8 cellular contexts compared by ENCODE assay signal in the genomic region with DNA sequence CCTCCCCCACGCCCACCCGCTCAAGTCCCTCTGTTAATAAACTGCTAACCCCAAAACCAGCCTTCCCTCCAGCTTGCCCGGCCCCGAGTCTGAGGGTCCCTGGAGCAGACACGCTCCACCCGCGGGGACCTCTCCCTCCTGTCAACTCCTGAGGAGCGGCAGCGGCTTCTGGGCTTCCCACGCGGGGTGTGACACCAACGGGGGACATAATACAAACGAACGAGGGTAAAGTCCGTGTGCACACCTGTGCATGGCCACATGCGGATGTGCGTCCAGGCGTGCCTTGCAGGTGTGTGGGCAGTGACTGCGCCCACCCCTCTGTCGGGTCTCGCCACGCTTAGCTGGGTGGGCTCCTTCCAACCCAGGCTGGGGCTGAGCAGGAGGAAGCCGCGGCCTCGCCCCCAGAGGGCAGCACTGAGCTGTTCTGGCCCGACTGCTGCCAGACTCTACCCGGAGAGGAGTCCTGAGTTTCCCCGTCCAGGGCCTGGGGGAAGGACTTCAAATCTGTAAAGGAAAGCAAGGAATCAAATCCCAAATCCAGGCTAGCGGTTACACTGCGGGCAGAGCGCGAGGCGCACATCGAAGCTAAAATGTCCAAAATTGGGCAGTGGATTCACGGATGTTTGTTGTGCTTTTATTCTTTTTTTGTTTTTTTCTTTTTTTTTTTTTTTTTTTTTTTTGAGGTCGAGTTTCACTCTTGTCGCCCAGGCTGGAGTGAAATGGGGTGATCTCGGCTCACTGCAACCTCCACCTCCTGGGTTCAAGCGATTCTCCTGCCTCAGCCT. TPM values are rescaled to one million over a fixed set of nuclear protein-coding genes. Genes with fewer than 3 reads are reported as not detected.
DNase-seq lines count a peak whose midpoint lies in the region; ATAC-seq, FAIRE-seq and TF ChIP-seq lines count a peak whose summit lies in the region.

No MANE protein-coding gene starts in this region.

- TF ChIP-seq CTCF in CD4-positive, alpha-beta T cell (IDR thresholded peaks at IDR 0.05) = peak; percentile 81
- TF ChIP-seq CTCF in WI38 (IDR thresholded peaks at IDR 0.05; ENCODE audit: low read depth, low read length) (peak; percentile 94), breast epithelium (IDR thresholded peaks at IDR 0.05) (peak; percentile 95 to 99 (median 98))

- WGBS in small intestine, 3 donors = 2 to 5% (median 2%) methylated on average over 39 of the region's 39 CpGs

- no peaks in the 10 kb centered on the region for H3K27me3 ChIP-seq in CD4-positive, alpha-beta T cell (ENCODE audit: control insufficient read depth, insufficient read depth, low read length)
- H3K27me3 ChIP-seq in breast epithelium = no peaks in the 10 kb centered on the region
- no peaks in the 10 kb centered on the region for H3K27me3 ChIP-seq in small intestine (ENCODE audit: control insufficient read depth in 2 of 2, insufficient read depth in 2 of 2, low read length in 2 of 2)

- DNase-seq in CD4-positive, alpha-beta T cell = peak; percentile 70 to 89 (median 81)
- DNase-seq in HCEC 1CT (peak; percentile 71), NCI-H2171 (lab: John Stamatoyannopoulos, UW) (peak; percentile 65), breast epithelium (ENCODE audit: low spot score in 2 of 2) (peak; percentile 89 to 92), iPS-NIHi7 (ENCODE audit: extremely low spot score) (peak; percentile 90), small intestine (peak; percentile 85)

- ATAC-seq in CD4-positive, alpha-beta T cell (ENCODE audit: poor library complexity) = peak; percentile 88
- ATAC-seq in HG03095 (IDR thresholded peaks at IDR 0.05; ENCODE audit: unreplicated experiment) = no peak

- CTCF ChIA-PET in CD4-positive, alpha-beta T cell (lab: Charles Lee) = interaction anchor here (0.7 to 7.7 kb wide), 23 partner anchors 13 to 1033 kb away, joined by 3 to 110 read pairs (median 7); partner anchors contain the start of gene EIF1

- no peak for FAIRE-seq in small intestine (lab: Jason Lieb, UNC)

- no peaks in the 10 kb centered on the region for H3K36me3 Mint-ChIP-seq in CD4-positive, alpha-beta T cell (ENCODE audit: low read depth)

- peaks cover 12% of the 10 kb centered on the region for H3K4me1 Mint-ChIP-seq in CD4-positive, alpha-beta T cell (ENCODE audit: low read depth)

- H3K9me3 Mint-ChIP-seq in CD4-positive, alpha-beta T cell = no peaks in the 10 kb centered on the region

- POLR2A ChIA-PET in CD4-positive, alpha-beta T cell (lab: Charles Lee) = interaction anchor here (1.2 to 3.0 kb wide), 7 partner anchors 14 to 792 kb away, joined by 4 to 35 read pairs (median 5); partner anchors contain the start of gene EIF1

- peak overlapping the region; percentile 50 for H3K27ac Mint-ChIP-seq in CD4-positive, alpha-beta T cell

- H3K4me1 ChIP-seq in breast epithelium (peaks cover 27 to 60% of the 10 kb centered on the region in 2 donors), small intestine (ENCODE audit: control insufficient read depth in 2 of 2, insufficient read depth in 1 of 2, low read depth in 1 of 2, low read length in 1 of 2) (peaks cover 0 to 16% of the 10 kb centered on the region in 2 donors)

- TF ChIP-seq POLR2A in breast epithelium (IDR thresholded peaks at IDR 0.05) = no peak

- H3K36me3 ChIP-seq in breast epithelium (no peaks in the 10 kb centered on the region), small intestine (ENCODE audit: control insufficient read depth in 2 of 2, insufficient read depth in 2 of 2, low read length in 2 of 2) (no peaks in the 10 kb centered on the region)

- peak overlapping the region; percentile 86 for H3K4me3 Mint-ChIP-seq in CD4-positive, alpha-beta T cell

- intact Hi-C loops in CD4-positive, alpha-beta T cell (cut with DNase I, micrococcal nuclease) = loop anchor here (1.0 to 5.0 kb wide), 8 partner anchors 14 to 846 kb away; no protein-coding TSS in a partner anchor
- intact Hi-C loops in breast epithelium (cut with DNase I; ENCODE audit: low total_unique reads) = loop anchor here (1.0 kb wide), 1 partner anchor 14 kb away; no protein-coding TSS in a partner anchor

- no peak overlapping the region for H3K27ac ChIP-seq in CD4-positive, alpha-beta T cell (ENCODE audit: low read depth, low read length)
- H3K27ac ChIP-seq in breast epithelium (peak overlapping the region; percentile 97 to 100), small intestine (ENCODE audit: low read depth in 1 of 2, low read length in 1 of 2) (peak overlapping the region; percentile 69 to 77)

- no peaks in the 10 kb centered on the region for H3K9me3 ChIP-seq in CD4-positive, alpha-beta T cell (ENCODE audit: control insufficient read depth, low read length)
- H3K9me3 ChIP-seq in breast epithelium = no peaks in the 10 kb centered on the region
- H3K9me3 ChIP-seq in small intestine (ENCODE audit: control insufficient read depth, low read depth) = no peaks in the 10 kb centered on the region

- peak overlapping the region; percentile 49 for H3K4me3 ChIP-seq in WI38 (ENCODE audit: low read depth, low read length)
- H3K4me3 ChIP-seq in breast epithelium = peak overlapping the region; percentile 21 to 66 (median 46)
- H3K4me3 ChIP-seq in small intestine (ENCODE audit: low read depth in 1 of 2, low read length in 2 of 2) = no peak overlapping the region

- H3K27me3 Mint-ChIP-seq in CD4-positive, alpha-beta T cell = no peaks in the 10 kb centered on the region

RNA-seq across cellular contexts. Expression of gene KRT17, which starts 24.2 kb away (rescaled TPM):
- not detected for total RNA-seq in CD4-positive, alpha-beta T cell
- total RNA-seq in breast epithelium = 1,000 to 10,000 TPM in 2 of 3 donors, 1 to 10 TPM in 1; 1.9 to 1,676 (median 1,373) TPM
- polyA plus RNA-seq in small intestine = 1 to 10 TPM in 2 of 3 donors, not detected in 1; 1.8 to 2.4 TPM

RNA-seq across cellular contexts. Expression of gene KRT16, which starts 36.0 kb away (rescaled TPM):
- total RNA-seq in CD4-positive, alpha-beta T cell = not detected
- total RNA-seq in breast epithelium = 100 to 1,000 TPM in 1 of 3 donors, 10 to 100 TPM in 1, 1 to 10 TPM in 1; 2.6 to 100 (median 51.8) TPM
- under 1 TPM in 1 of 3 donors, not detected in 2; 0.25 TPM for polyA plus RNA-seq in small intestine

RNA-seq across cellular contexts. Expression of gene EIF1, which starts 40.1 kb away (rescaled TPM):
- total RNA-seq in CD4-positive, alpha-beta T cell = 1,000 to 10,000 TPM; 3,351 to 3,391 TPM
- 100 to 1,000 TPM; 217 to 850 (median 260) TPM for total RNA-seq in breast epithelium
- polyA plus RNA-seq in small intestine = 100 to 1,000 TPM; 328 to 703 (median 533) TPM

Comparison
In these comparisons a context has a peak if more than half of its experiments do, and no peak if none do; other contexts are left out.
1. H3K4me3 ChIP-seq: peak in WI38 (single experiment) and breast epithelium (3 of 3); none in small intestine (0 of 2).
2. Peak in every context shown above with its lines, with median percentiles within 50 percentile points of each other: DNase-seq and CTCF ChIP-seq.